In genomic region chr4:780255-780654, GRCh38 we compare ENCODE assay signal across 8 cellular contexts. TPM values are rescaled to one million over a fixed set of nuclear protein-coding genes. Genes with fewer than 3 reads are reported as not detected.
DNase-seq lines count a peak whose midpoint lies in the region; ATAC-seq and TF ChIP-seq lines count a peak whose summit lies in the region.
"Not testable (repeated sequence)": the region's sequence is repeated elsewhere in the genome, so short reads cannot be mapped to it uniquely, and the experiment has no call there.

No MANE protein-coding gene starts in this region.

- H3K9ac ChIP-seq in ES-I3 (ENCODE audit: low read depth, low read length) (peak overlapping the region; percentile 99; the same call in 1 of the 2 replicates), mammary epithelial cell (ENCODE audit: insufficient read depth, low read length) (peak overlapping the region; percentile 92), mesendoderm (ENCODE audit: low read length) (peak overlapping the region; percentile 97)

- dilution Hi-C loops in mammary epithelial cell (cut with HindIII; ENCODE audit: low sequenced_read_pairs): loop anchor here (5.0 kb wide), 1 partner anchor 67 kb away; no protein-coding TSS in a partner anchor

- H3K36me3 Mint-ChIP-seq in activated CD4-positive, alpha-beta memory T cell treated with anti-CD3 and anti-CD28 coated beads, Interleukin-2, amount 10 ng/mL, durations not matched to agents 7 days and 5 days (ENCODE audit: low read depth): peaks cover 57% of the 10 kb centered on the region

- not testable (repeated sequence) for H4K20me1 ChIP-seq in mammary epithelial cell (ENCODE audit: insufficient read depth, low read length)

- H3K4me3 ChIP-seq in NB4 (ENCODE audit: low read depth, low read length) (peak overlapping the region; percentile 92), mammary epithelial cell (replicated peaks in 1 of 3; ENCODE audit: insufficient read depth in 1 of 3, low read depth in 2 of 3, low read length in 3 of 3) (peak overlapping the region; percentile 77 to 92 (median 91)), fibroblast of villous mesenchyme (ENCODE audit: low read depth, low read length) (peak overlapping the region; percentile 96), mesendoderm (ENCODE audit: low read length) (peak overlapping the region; percentile 88), psoas muscle (peak overlapping the region; percentile 100), upper lobe of left lung (peak overlapping the region; percentile 89 to 100 (median 94))

- H3K56ac ChIP-seq in mesendoderm (ENCODE audit: low read length): peak overlapping the region; percentile 98

- DNase-seq in NB4 (ENCODE audit: low read depth); activated CD4-positive, alpha-beta memory T cell treated with anti-CD3 and anti-CD28 coated beads, Interleukin-2, amount 10 ng/mL, durations not matched to agents 7 days and 5 days; mammary epithelial cell; fibroblast of villous mesenchyme (ENCODE audit: low read depth); mesendoderm; upper lobe of left lung: not testable (repeated sequence)
- peak in 1 of 2 donors; percentile 22 for DNase-seq in psoas muscle

- TF ChIP-seq CTCF in NB4 (IDR thresholded peaks at IDR 0.05; ENCODE audit: low read depth, low read length); mammary epithelial cell (conservative IDR thresholded peaks at IDR 0.05 in 1 of 2, IDR thresholded peaks at IDR 0.05 in 1 of 2; ENCODE audit: extremely low read depth in 1 of 2, insufficient read depth in 1 of 2, low read depth in 1 of 2, low read length in 2 of 2); fibroblast of villous mesenchyme (IDR thresholded peaks at IDR 0.05; ENCODE audit: insufficient read depth, low read depth, low read length); psoas muscle (IDR thresholded peaks at IDR 0.05); upper lobe of left lung (IDR thresholded peaks at IDR 0.05): not testable (repeated sequence)

- H3K9me3 Mint-ChIP-seq in activated CD4-positive, alpha-beta memory T cell treated with anti-CD3 and anti-CD28 coated beads, Interleukin-2, amount 10 ng/mL, durations not matched to agents 7 days and 5 days: not testable (repeated sequence)

- peaks cover 57% of the 10 kb centered on the region for H3K4me1 Mint-ChIP-seq in activated CD4-positive, alpha-beta memory T cell treated with anti-CD3 and anti-CD28 coated beads, Interleukin-2, amount 10 ng/mL, durations not matched to agents 7 days and 5 days

- TF ChIP-seq EP300 in upper lobe of left lung (IDR thresholded peaks at IDR 0.05): not testable (repeated sequence)

- intact Hi-C loops in mammary epithelial cell (cut with micrococcal nuclease) (loop anchor here (5.0 kb wide), 2 partner anchors 42 to 152 kb away; partner anchors contain the start of genes GAK and TMEM175), psoas muscle (cut with DNase I) (loop anchor here in 1 of 2 donors (10.0 kb wide), 1 partner anchor 145 kb away; no protein-coding TSS in a partner anchor)

- H4K5ac ChIP-seq in mesendoderm (ENCODE audit: low read length): not testable (repeated sequence)

- H3K4me3 Mint-ChIP-seq in activated CD4-positive, alpha-beta memory T cell treated with anti-CD3 and anti-CD28 coated beads, Interleukin-2, amount 10 ng/mL, durations not matched to agents 7 days and 5 days: peak overlapping the region; percentile 84

- not testable (repeated sequence) for H3K9me3 ChIP-seq in ES-I3 (ENCODE audit: control insufficient read depth, insufficient read depth, low read length); mammary epithelial cell (replicated peaks; ENCODE audit: insufficient read depth, low read length); psoas muscle; upper lobe of left lung

- H2BK120ac ChIP-seq in mesendoderm (ENCODE audit: low read depth, low read length): not testable (repeated sequence)

- peak overlapping the region; percentile 76 for H3K27ac Mint-ChIP-seq in activated CD4-positive, alpha-beta memory T cell treated with anti-CD3 and anti-CD28 coated beads, Interleukin-2, amount 10 ng/mL, durations not matched to agents 7 days and 5 days

- peaks cover 12% of the 10 kb centered on the region for H3K27me3 Mint-ChIP-seq in activated CD4-positive, alpha-beta memory T cell treated with anti-CD3 and anti-CD28 coated beads, Interleukin-2, amount 10 ng/mL, durations not matched to agents 7 days and 5 days

- CTCF ChIA-PET in activated CD4-positive, alpha-beta memory T cell treated with anti-CD3 and anti-CD28 coated beads, Interleukin-2, amount 10 ng/mL, durations not matched to agents 7 days and 5 days (lab: Charles Lee): interaction anchor here (1.9 to 3.1 kb wide), 2 partner anchors 38 to 106 kb away, joined by 4 to 10 read pairs; partner anchors contain the start of genes ATP5ME and MYL5
- CTCF ChIA-PET in mammary epithelial cell (lab: Charles Lee; ENCODE audit: low non-redundant PET): not testable (repeated sequence)

- not testable (repeated sequence) for H3K27me3 ChIP-seq in mammary epithelial cell (ENCODE audit: insufficient read depth, low read length); psoas muscle (ENCODE audit: insufficient read depth in 3 of 3, low read length in 2 of 3); upper lobe of left lung
- peaks cover 15% of the 10 kb centered on the region for H3K27me3 ChIP-seq in mesendoderm (ENCODE audit: insufficient read depth, low read length, poor library complexity)

- H2BK15ac ChIP-seq in mesendoderm (replicated peaks; ENCODE audit: low read depth): not testable (repeated sequence)

- H3K4me1 ChIP-seq in ES-I3 (ENCODE audit: insufficient read depth, low read length); mesendoderm (ENCODE audit: control insufficient read depth, low read depth, low read length): not testable (repeated sequence)
- H3K4me1 ChIP-seq in mammary epithelial cell (ENCODE audit: insufficient read depth, low read length) (peaks cover 17% of the 10 kb centered on the region), psoas muscle (peaks cover 16% of the 10 kb centered on the region), upper lobe of left lung (peaks cover 27 to 58% (median 36%) of the 10 kb centered on the region in 4 donors)

- WGBS in mammary epithelial cell (ENCODE audit: low coverage, missing lambda C conversion rate): 68% methylated on average over 9 of the region's 10 CpGs
- WGBS in mesendoderm (ENCODE audit: extremely low coverage, insufficient coverage, low lambda C conversion rate): no CpG with 5 or more reads among the region's 10 CpGs
- WGBS in psoas muscle, 3 donors: 79 to 82% (median 80%) methylated on average over 10 of the region's 10 CpGs
- WGBS in upper lobe of left lung, 2 donors: 75 to 80% methylated on average over 10 of the region's 10 CpGs

- H2AFZ ChIP-seq in mammary epithelial cell (ENCODE audit: low read depth, low read length): not testable (repeated sequence)

- not testable (repeated sequence) for H3K23ac ChIP-seq in mesendoderm (ENCODE audit: low read length)

- not testable (repeated sequence) for H2AK5ac ChIP-seq in mesendoderm (ENCODE audit: low read length)

- H3K4me2 ChIP-seq in mammary epithelial cell (ENCODE audit: insufficient read depth, low read depth, low read length) (peak overlapping the region; percentile 94), mesendoderm (ENCODE audit: low read length) (peak overlapping the region; percentile 22)

- H3K36me3 ChIP-seq in ES-I3 (ENCODE audit: insufficient read depth, low read length): peaks cover 36% of the 10 kb centered on the region
- peaks cover 13% of the 10 kb centered on the region for H3K36me3 ChIP-seq in mammary epithelial cell (ENCODE audit: insufficient read depth, low read length)
- H3K36me3 ChIP-seq in mesendoderm (ENCODE audit: control insufficient read depth, insufficient read depth, low read length): not testable (repeated sequence)
- H3K36me3 ChIP-seq in psoas muscle (ENCODE audit: insufficient read depth in 1 of 2, low read depth in 1 of 2): peaks cover 3 to 41% of the 10 kb centered on the region in 2 donors
- H3K36me3 ChIP-seq in upper lobe of left lung: peaks cover 5 to 52% (median 19%) of the 10 kb centered on the region in 4 donors

- in situ Hi-C loops in mammary epithelial cell (cut with MboI; ENCODE audit: low sequenced_read_pairs in 2 of 2): loop anchor here in 1 of 2 donors (25.0 kb wide), 1 partner anchor 207 kb away; the partner anchor contains the start of genes IDUA and SLC26A1

- H3K27ac ChIP-seq in mammary epithelial cell (ENCODE audit: insufficient read depth, low read depth, low read length) (peak overlapping the region; percentile 80), upper lobe of left lung (peak overlapping the region; percentile 90 to 97 (median 92))
- not testable (repeated sequence) for H3K27ac ChIP-seq in mesendoderm (ENCODE audit: low read depth, low read length); psoas muscle

- not testable (repeated sequence) for ATAC-seq in psoas muscle; upper lobe of left lung (ENCODE audit: low FRiP score in 2 of 2)

- H3K79me1 ChIP-seq in mesendoderm (ENCODE audit: low read length): peaks cover 20% of the 10 kb centered on the region

- not testable (repeated sequence) for H2BK5ac ChIP-seq in mesendoderm (ENCODE audit: low read length)

- peaks cover 61% of the 10 kb centered on the region for H3K79me2 ChIP-seq in mammary epithelial cell (ENCODE audit: insufficient read depth, low read length)
- H3K79me2 ChIP-seq in mesendoderm (ENCODE audit: control insufficient read depth, insufficient read depth, low read length): peaks cover 28% of the 10 kb centered on the region

- not testable (repeated sequence) for TF ChIP-seq POLR2A in NB4 (IDR thresholded peaks at IDR 0.05; ENCODE audit: extremely low read depth, insufficient read length); upper lobe of left lung (IDR thresholded peaks at IDR 0.05)

- BruUV-seq in mammary epithelial cell (replicated peaks; lab: Mats Ljungman, UMichigan): not testable (repeated sequence)

- not testable (repeated sequence) for H3K4ac ChIP-seq in mesendoderm (ENCODE audit: low read depth, low read length)

- not testable (repeated sequence) for H4K8ac ChIP-seq in mesendoderm (ENCODE audit: low read depth, low read length)

- not testable (repeated sequence) for H3K18ac ChIP-seq in mesendoderm (ENCODE audit: low read length)

- POLR2A ChIA-PET in activated CD4-positive, alpha-beta memory T cell treated with anti-CD3 and anti-CD28 coated beads, Interleukin-2, amount 10 ng/mL, durations not matched to agents 7 days and 5 days (lab: Charles Lee): interaction anchor here (0.7 to 4.2 kb wide), 9 partner anchors 12 to 655 kb away, joined by 3 to 27 read pairs (median 6); partner anchors contain the start of genes ATP5ME, GAK, MYL5 and TMEM175

RNA-seq across cellular contexts. Expression of gene CPLX1, which starts 45.7 kb away (rescaled TPM):
- total RNA-seq in activated CD4-positive, alpha-beta memory T cell treated with anti-CD3 and anti-CD28 coated beads, Interleukin-2, amount 10 ng/mL, durations not matched to agents 7 days and 5 days: 1 to 10 TPM; 2.5 to 3.0 TPM
- total RNA-seq in mammary epithelial cell (1 to 10 TPM in 1 of 2 donors, not detected in 1; 1.1 TPM), fibroblast of villous mesenchyme (not detected in 2 replicates), psoas muscle (1 to 10 TPM; 1.3 to 1.6 (median 1.5) TPM), upper lobe of left lung (1 to 10 TPM in 5 of 6 donors, under 1 TPM in 1; 0.61 to 4.2 (median 1.8) TPM)
- polyA plus RNA-seq in mammary epithelial cell (0.22 TPM), psoas muscle (1 to 10 TPM in 1 of 3 donors, under 1 TPM in 2; 0.44 to 2.3 (median 0.66) TPM)
- not detected for polyA minus RNA-seq in mammary epithelial cell
- polyA plus RNA-seq in mesendoderm (2013, experiment 1 of 2): 0.20 TPM
- polyA plus RNA-seq in mesendoderm (2013, experiment 2 of 2): 0.22 TPM
